8 cellular contexts compared by ENCODE assay signal in the genomic region with DNA sequence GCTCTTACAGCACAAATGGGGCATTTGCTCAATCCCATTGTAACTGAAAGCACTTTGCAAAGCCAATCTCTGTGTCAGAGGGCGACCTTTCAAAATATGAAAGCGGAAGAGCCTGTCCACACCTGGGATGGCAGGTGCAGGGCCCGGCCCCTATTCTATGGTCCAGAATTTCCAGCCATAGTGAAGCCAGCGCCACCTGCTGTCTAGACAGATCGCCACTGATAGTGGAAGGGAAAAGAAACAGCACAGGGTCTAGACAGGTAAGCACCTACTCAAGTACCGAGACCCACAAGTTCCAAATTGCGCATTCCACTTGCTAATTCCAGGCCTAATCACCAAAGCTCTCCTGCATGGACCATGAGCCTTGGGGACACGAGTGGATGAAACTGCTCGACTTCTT.
DNase-seq lines count a peak whose midpoint lies in the region; ATAC-seq, FAIRE-seq and TF ChIP-seq lines count a peak whose summit lies in the region.

No MANE protein-coding gene starts in this region.

- no peak for FAIRE-seq in small intestine (lab: Jason Lieb, UNC)

- H3K27me3 ChIP-seq in cardiac muscle cell = no peaks in the 10 kb centered on the region
- H3K27me3 ChIP-seq in small intestine (ENCODE audit: control insufficient read depth in 2 of 2, insufficient read depth in 2 of 2, low read length in 2 of 2) = no peaks in the 10 kb centered on the region
- H3K27me3 ChIP-seq in gastroesophageal sphincter = no peaks in the 10 kb centered on the region

- no peak for ATAC-seq in Right ventricle myocardium inferior
- peak; percentile 59 for ATAC-seq in esophagus mucosa
- ATAC-seq in GM21515 (IDR thresholded peaks at IDR 0.05; ENCODE audit: unreplicated experiment) = no peak
- ATAC-seq in gastroesophageal sphincter = no peak

- peaks cover 8% of the 10 kb centered on the region for H3K4me1 ChIP-seq in cardiac muscle cell (ENCODE audit: low read depth)
- H3K4me1 ChIP-seq in small intestine (ENCODE audit: control insufficient read depth in 2 of 2, insufficient read depth in 1 of 2, low read depth in 1 of 2, low read length in 1 of 2) = no peaks in the 10 kb centered on the region
- H3K4me1 ChIP-seq in gastroesophageal sphincter = no peaks in the 10 kb centered on the region

- peak; percentile 58 for TF ChIP-seq CTCF in cardiac muscle cell (IDR thresholded peaks at IDR 0.05; ENCODE audit: low read depth, low read length)
- TF ChIP-seq CTCF in NB4 (IDR thresholded peaks at IDR 0.05; ENCODE audit: low read depth, low read length) = peak; percentile 72
- TF ChIP-seq CTCF in gastroesophageal sphincter (IDR thresholded peaks at IDR 0.05) = peak in 1 of 4 experiments; percentile 54

- DNase-seq in cardiac muscle cell (ENCODE audit: low read depth in 1 of 2, low spot score in 1 of 2) (peak; percentile 25 to 54), Right ventricle myocardium inferior (ENCODE audit: missing footprints) (no peak), NB4 (ENCODE audit: low read depth) (peak; percentile 29), small intestine (peak; percentile 79), EL (no peak)

- no peak overlapping the region for H3K4me3 ChIP-seq in cardiac muscle cell
- no peak overlapping the region for H3K4me3 ChIP-seq in NB4 (ENCODE audit: low read depth, low read length)
- H3K4me3 ChIP-seq in small intestine (ENCODE audit: low read depth in 1 of 2, low read length in 2 of 2) = no peak overlapping the region
- no peak overlapping the region for H3K4me3 ChIP-seq in gastroesophageal sphincter

- H3K27ac ChIP-seq in cardiac muscle cell (no peak overlapping the region), small intestine (ENCODE audit: low read depth in 1 of 2, low read length in 1 of 2) (no peak overlapping the region), gastroesophageal sphincter (no peak overlapping the region)

- no peak for TF ChIP-seq EP300 in gastroesophageal sphincter (IDR thresholded peaks at IDR 0.05)

- no peaks in the 10 kb centered on the region for H3K9me3 ChIP-seq in cardiac muscle cell (ENCODE audit: low read depth)
- no peaks in the 10 kb centered on the region for H3K9me3 ChIP-seq in small intestine (ENCODE audit: control insufficient read depth, low read depth)
- no peaks in the 10 kb centered on the region for H3K9me3 ChIP-seq in gastroesophageal sphincter

- 20 to 47% (median 30%) methylated on average over 9 of the region's 9 CpGs for WGBS in small intestine, 3 donors
- WGBS in gastroesophageal sphincter (ENCODE audit: low coverage in 1 of 2), 2 donors = 51 to 52% methylated on average over 5 to 7 of the region's 9 CpGs

- intact Hi-C loops in Right ventricle myocardium inferior (cut with DNase I) = loop anchor here (5.0 kb wide), 2 partner anchors 264 to 449 kb away; no protein-coding TSS in a partner anchor

- TF ChIP-seq POLR2A in NB4 (IDR thresholded peaks at IDR 0.05; ENCODE audit: extremely low read depth, insufficient read length) (no peak), gastroesophageal sphincter (IDR thresholded peaks at IDR 0.05) (no peak)

- no peaks in the 10 kb centered on the region for H3K36me3 ChIP-seq in cardiac muscle cell
- no peaks in the 10 kb centered on the region for H3K36me3 ChIP-seq in small intestine (ENCODE audit: control insufficient read depth in 2 of 2, insufficient read depth in 2 of 2, low read length in 2 of 2)
- H3K36me3 ChIP-seq in gastroesophageal sphincter = no peaks in the 10 kb centered on the region

Comparison
In these comparisons a context has a peak if more than half of its experiments do, and no peak if none do; other contexts are left out.
1. DNase-seq: peak in cardiac muscle cell (2 of 2), NB4 (single experiment) and small intestine (single experiment); none in Right ventricle myocardium inferior (single experiment) and EL (single experiment).